16 cellular contexts compared by ENCODE assay signal in genomic region chr10:9111983-9112382, GRCh38.
DNase-seq lines count a peak whose midpoint lies in the region; ATAC-seq lines count a peak whose summit lies in the region.
"Had no signal": no experiment of that assay in that cellular context is flagged by ENCODE, and none has a peak within 500 bp of the region (broad histone marks: within the 10 kb centered on the region; RNA-seq: fewer than 3 reads in every experiment).

No MANE protein-coding gene starts in this region.

- DNase-seq in NCI-H82 (lab: John Stamatoyannopoulos, UW) (peak; percentile 39), NCI-H82 treated with DMSO at 0.1 percent for 48 hours (lab: John Stamatoyannopoulos, UW; ENCODE audit: unreplicated experiment) (no peak), SK-N-DZ (ENCODE audit: low spot score) (peak; percentile 73), left kidney (ENCODE audit: low read depth, low spot score) (peak; percentile 31), NCI-H2107 (lab: John Stamatoyannopoulos, UW) (no peak)
- DNase-seq: CD4-positive, CD25-positive, alpha-beta regulatory T cell; CD8-positive, alpha-beta memory T cell; COR-L47; DMS 273 treated with DMSO at 0.1 percent for 48 hours; DMS53; DND-41; EL; GM23248 had no signal

- ATAC-seq in HG03469 (IDR thresholded peaks at IDR 0.05; ENCODE audit: unreplicated experiment) = no peak
- ATAC-seq in GM19467 (IDR thresholded peaks at IDR 0.05; ENCODE audit: unreplicated experiment) = no peak
- ATAC-seq: GM12878 had no signal

Comparison
In these comparisons a context has a peak if more than half of its experiments do, and no peak if none do; other contexts are left out.
1. DNase-seq: peak in NCI-H82 (single experiment), SK-N-DZ (single experiment) and left kidney (single experiment); none in NCI-H82 treated with DMSO at 0.1 percent for 48 hours (single experiment) and NCI-H2107 (single experiment).